In genomic region chr2:218607436-218608115, GRCh38 we compare ENCODE assay signal across 8 cellular contexts. TPM values are rescaled to one million over a fixed set of nuclear protein-coding genes. Genes with fewer than 3 reads are reported as not detected.
DNase-seq lines count a peak whose midpoint lies in the region; ATAC-seq and TF ChIP-seq lines count a peak whose summit lies in the region.

PLCD4 (plus strand) TSS chr2:218607899; CDS start chr2:218615740, 7,841 bp downstream.

- no peaks in the 10 kb centered on the region for H3K79me2 ChIP-seq in mammary epithelial cell (ENCODE audit: insufficient read depth, low read length)

- intact Hi-C loops in mammary epithelial cell (cut with micrococcal nuclease) (no loop called here), left colon (cut with DNase I, micrococcal nuclease) (no loop called here), thyroid gland (cut with DNase I) (no loop called here), CD14-positive monocyte (cut with micrococcal nuclease) (no loop called here)

- H3K9me3 ChIP-seq in mammary epithelial cell (replicated peaks; ENCODE audit: insufficient read depth, low read length), result no peaks in the 10 kb centered on the region
- H3K9me3 ChIP-seq in thyroid gland, result no peaks in the 10 kb centered on the region

- ATAC-seq in left colon, result peak; percentile 65
- no peak for ATAC-seq in HG03139 (IDR thresholded peaks at IDR 0.05; ENCODE audit: unreplicated experiment)

- H3K27me3 ChIP-seq in mammary epithelial cell (ENCODE audit: insufficient read depth, low read length) (no peaks in the 10 kb centered on the region), thyroid gland (no peaks in the 10 kb centered on the region)

- H3K9ac ChIP-seq in mammary epithelial cell (ENCODE audit: insufficient read depth, low read length), result peak within 1 kb of the TSS; percentile 24

- peak in 1 of 2 donors; percentile 28 for TF ChIP-seq POLR2A in thyroid gland (IDR thresholded peaks at IDR 0.05)

- H3K27ac ChIP-seq in mammary epithelial cell (ENCODE audit: insufficient read depth, low read depth, low read length), result peak within 1 kb of the TSS; percentile 47
- peak within 1 kb of the TSS in 2 of 3 donors; percentile 50 to 61 for H3K27ac ChIP-seq in thyroid gland

- H3K4me2 ChIP-seq in mammary epithelial cell (ENCODE audit: insufficient read depth, low read depth, low read length), result peak within 1 kb of the TSS; percentile 63

- WGBS in mammary epithelial cell (ENCODE audit: low coverage, missing lambda C conversion rate), result 7% methylated on average over 8 of the region's 8 CpGs
- 18 to 25% methylated on average over 8 of the region's 8 CpGs for WGBS in thyroid gland, 2 donors

- no peak within 1 kb of the TSS for H3K4me3 Mint-ChIP-seq in CD14-positive monocyte

- peaks cover 1 to 5% (median 4%) of the 10 kb centered on the region in 3 donors for H3K27me3 Mint-ChIP-seq in CD14-positive monocyte (ENCODE audit: low read depth in 3 of 3)

- peak within 1 kb of the TSS; percentile 0 to 37 (median 33) for H3K4me3 ChIP-seq in mammary epithelial cell (replicated peaks in 1 of 3; ENCODE audit: insufficient read depth in 1 of 3, low read depth in 2 of 3, low read length in 3 of 3)
- H3K4me3 ChIP-seq in thyroid gland (replicated peaks in 1 of 3), result no peak within 1 kb of the TSS

- H3K36me3 Mint-ChIP-seq in CD14-positive monocyte, result no peaks in the 10 kb centered on the region

- CTCF ChIA-PET in mammary epithelial cell (lab: Charles Lee; ENCODE audit: low non-redundant PET), result interaction anchor here (0.6 kb wide), 1 partner anchor 38 kb away, joined by 3 read pairs; no protein-coding TSS in a partner anchor

- in situ Hi-C loops in mammary epithelial cell (cut with MboI; ENCODE audit: low sequenced_read_pairs in 2 of 2), result no loop called here

- H3K4me1 ChIP-seq in mammary epithelial cell (ENCODE audit: insufficient read depth, low read length), result peaks cover 18% of the 10 kb centered on the region
- peaks cover 5 to 23% of the 10 kb centered on the region in 2 donors for H3K4me1 ChIP-seq in thyroid gland

- H3K9me3 Mint-ChIP-seq in CD14-positive monocyte, result peaks cover 0 to 2% (median 0%) of the 10 kb centered on the region in 7 donors

- DNase-seq in LHCN-M2 (ENCODE audit: low read depth) (peak; percentile 98), mammary epithelial cell (peak; percentile 94), left colon (peak; percentile 13 to 62), thyroid gland (peak; percentile 12 to 30), NCI-H2081 (lab: John Stamatoyannopoulos, UW) (no peak), CD14-positive monocyte (ENCODE audit: low spot score) (no peak)
- no peak for DNase-seq in stimulated activated CD4-positive, alpha-beta T cell treated with anti-CD3 and anti-CD28 coated beads, Interleukin-2, amount 100 ng/mL, for 48 hours

- no peaks in the 10 kb centered on the region for H4K20me1 ChIP-seq in mammary epithelial cell (ENCODE audit: insufficient read depth, low read length)

- no peaks in the 10 kb centered on the region for H3K4me1 Mint-ChIP-seq in CD14-positive monocyte

- dilution Hi-C loops in mammary epithelial cell (cut with HindIII; ENCODE audit: low sequenced_read_pairs), result loop anchor here (5.0 kb wide), 2 partner anchors 40 to 85 kb away; no protein-coding TSS in a partner anchor

- H3K27ac Mint-ChIP-seq in CD14-positive monocyte, result no peak within 1 kb of the TSS

- H3K36me3 ChIP-seq in mammary epithelial cell (ENCODE audit: insufficient read depth, low read length) (no peaks in the 10 kb centered on the region), thyroid gland (no peaks in the 10 kb centered on the region)

- BruUV-seq in mammary epithelial cell (replicated peaks; lab: Mats Ljungman, UMichigan), result no TSS peak

- TF ChIP-seq CTCF in mammary epithelial cell (conservative IDR thresholded peaks at IDR 0.05 in 1 of 2, IDR thresholded peaks at IDR 0.05 in 1 of 2; ENCODE audit: extremely low read depth in 1 of 2, insufficient read depth in 1 of 2, low read depth in 1 of 2, low read length in 2 of 2) (peak in 1 of 2 donors; percentile 16), thyroid gland (IDR thresholded peaks at IDR 0.05) (no peak), CD14-positive monocyte (IDR thresholded peaks at IDR 0.05) (no peak)

- H2AFZ ChIP-seq in mammary epithelial cell (ENCODE audit: low read depth, low read length), result peak within 1 kb of the TSS; percentile 63

RNA-seq across cellular contexts. Expression of gene PLCD4, which starts in this region (rescaled TPM):
- total RNA-seq in LHCN-M2 (2014; rRNA removed), result 6.6 and 9.5 TPM in 2 replicates
- 6.0 TPM for polyA plus RNA-seq in LHCN-M2 (2012)
- 1 to 10 TPM; 1.8 to 5.4 TPM for total RNA-seq in mammary epithelial cell
- 2.8 TPM for polyA plus RNA-seq in mammary epithelial cell
- 20.9 TPM for polyA minus RNA-seq in mammary epithelial cell
- 1 to 10 TPM; 1.0 to 3.8 TPM for total RNA-seq in left colon
- total RNA-seq in thyroid gland, result 1 to 10 TPM in 3 of 4 donors, under 1 TPM in 1; 0.89 to 3.1 (median 1.9) TPM
- polyA plus RNA-seq in CD14-positive monocyte, result under 1 TPM in 1 of 2 donors, not detected in 1; 0.04 TPM

Comparison
In these comparisons a context has a peak if more than half of its experiments do, and no peak if none do; other contexts are left out.
1. DNase-seq: peak in LHCN-M2 (single experiment), mammary epithelial cell (single experiment), left colon (2 of 2) and thyroid gland (2 of 2); none in NCI-H2081 (0 of 2), CD14-positive monocyte (single experiment) and stimulated activated CD4-positive, alpha-beta T cell treated with anti-CD3 and anti-CD28 coated beads, Interleukin-2, amount 100 ng/mL, for 48 hours (0 of 2).
2. H3K4me3 ChIP-seq: peak in mammary epithelial cell (3 of 3); none in thyroid gland (0 of 3).